Comparison of ENCODE assay signal across 1 cellular context in the genomic region with DNA sequence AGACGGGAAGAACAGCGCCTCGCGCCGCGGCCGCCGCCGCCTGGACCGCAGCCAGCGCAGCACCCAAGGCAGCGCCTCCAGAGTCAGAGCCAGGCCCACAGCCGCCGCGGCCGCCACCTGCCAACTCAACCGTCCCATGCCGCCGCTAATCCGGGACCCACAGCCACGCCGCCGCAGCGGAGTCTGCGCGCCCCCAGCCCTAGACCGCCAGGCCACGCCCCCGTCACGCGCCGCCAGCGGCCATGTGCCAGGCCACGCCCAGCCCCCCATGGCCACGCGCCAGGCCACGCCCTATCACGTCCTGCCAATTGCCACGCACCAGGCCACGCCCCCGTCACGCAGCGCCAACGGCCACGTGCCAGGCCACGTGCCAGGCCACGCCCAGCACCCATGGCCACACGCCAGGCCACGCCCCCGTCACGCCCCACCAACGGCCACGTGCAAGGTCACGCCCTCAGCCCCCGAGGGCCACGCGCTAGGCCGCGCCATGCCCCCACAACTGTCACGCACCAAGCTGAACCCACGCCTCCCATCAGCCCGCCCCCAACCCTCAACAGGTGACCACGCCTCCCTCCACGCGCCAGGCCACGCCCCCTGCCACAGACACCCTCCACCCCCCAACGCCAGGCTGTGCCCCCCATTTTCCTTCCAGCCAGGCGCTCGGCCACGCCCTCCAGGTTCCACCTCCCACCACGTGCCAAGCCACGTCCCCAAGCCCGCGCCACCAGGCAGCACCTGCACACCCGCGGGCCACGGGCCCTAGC.
TF ChIP-seq lines count a peak whose summit lies in the region.

A gene with protein sequence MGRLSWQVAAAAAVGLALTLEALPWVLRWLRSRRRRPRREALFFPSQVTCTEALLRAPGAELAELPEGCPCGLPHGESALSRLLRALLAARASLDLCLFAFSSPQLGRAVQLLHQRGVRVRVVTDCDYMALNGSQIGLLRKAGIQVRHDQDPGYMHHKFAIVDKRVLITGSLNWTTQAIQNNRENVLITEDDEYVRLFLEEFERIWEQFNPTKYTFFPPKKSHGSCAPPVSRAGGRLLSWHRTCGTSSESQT (minus strand): TSS at position 185 of the 764 bp plus-strand sequence. CDS start 47 bp downstream, at position 138.

TF ChIP-seq in GM12878, 131 proteins besides CTCF, POLR2A, EP300 and RAD21 (continued from another document):
- TF ChIP-seq NR2F1 (conservative IDR thresholded peaks at IDR 0.05) (peak; percentile 98), NRF1 (conservative IDR thresholded peaks at IDR 0.05; ENCODE audit: low read depth, low read length) (peak; percentile 33; the same call in 1 of the 2 replicates), FOXM1 (IDR thresholded peaks at IDR 0.05; ENCODE audit: low read depth, low read length) (no peak), PAX5 (IDR thresholded peaks at IDR 0.05; ENCODE audit: borderline replicate concordance, low read depth, low read length) (peak; percentile 97), EED (IDR thresholded peaks at IDR 0.05; ENCODE audit: low read depth) (0 out of 2 replicates have a peak, but pooled peaks have one; percentile 10), HDAC6 (IDR thresholded peaks at IDR 0.05; ENCODE audit: unreplicated experiment) (peak; percentile 1), SMC3 (IDR thresholded peaks at IDR 0.05; ENCODE audit: borderline replicate concordance, low read length) (no peak), IKZF2 (IDR thresholded peaks at IDR 0.05) (0 out of 4 replicates have a peak, but pooled peaks of 1 of the 2 experiments have one; percentile 14), MEF2B (IDR thresholded peaks at IDR 0.05; ENCODE audit: partially characterized antibody, poor library complexity, severe bottlenecking) (peak; percentile 94), CBFB (IDR thresholded peaks at IDR 0.05; ENCODE audit: low read depth) (no peak), ZNF217 (IDR thresholded peaks at IDR 0.05) (no peak), FOS (IDR thresholded peaks at IDR 0.05; ENCODE audit: borderline replicate concordance, extremely low read depth, insufficient read length) (peak; percentile 69), TCF7 (IDR thresholded peaks at IDR 0.05; ENCODE audit: borderline replicate concordance) (no peak), MYC (IDR thresholded peaks at IDR 0.05; ENCODE audit: insufficient read depth, insufficient read length, insufficient replicate concordance, low read length, severe bottlenecking) (peak; percentile 100), STAT3 (IDR thresholded peaks at IDR 0.05; ENCODE audit: low read depth, low read length) (no peak)
- TF ChIP-seq, protein P1, sequence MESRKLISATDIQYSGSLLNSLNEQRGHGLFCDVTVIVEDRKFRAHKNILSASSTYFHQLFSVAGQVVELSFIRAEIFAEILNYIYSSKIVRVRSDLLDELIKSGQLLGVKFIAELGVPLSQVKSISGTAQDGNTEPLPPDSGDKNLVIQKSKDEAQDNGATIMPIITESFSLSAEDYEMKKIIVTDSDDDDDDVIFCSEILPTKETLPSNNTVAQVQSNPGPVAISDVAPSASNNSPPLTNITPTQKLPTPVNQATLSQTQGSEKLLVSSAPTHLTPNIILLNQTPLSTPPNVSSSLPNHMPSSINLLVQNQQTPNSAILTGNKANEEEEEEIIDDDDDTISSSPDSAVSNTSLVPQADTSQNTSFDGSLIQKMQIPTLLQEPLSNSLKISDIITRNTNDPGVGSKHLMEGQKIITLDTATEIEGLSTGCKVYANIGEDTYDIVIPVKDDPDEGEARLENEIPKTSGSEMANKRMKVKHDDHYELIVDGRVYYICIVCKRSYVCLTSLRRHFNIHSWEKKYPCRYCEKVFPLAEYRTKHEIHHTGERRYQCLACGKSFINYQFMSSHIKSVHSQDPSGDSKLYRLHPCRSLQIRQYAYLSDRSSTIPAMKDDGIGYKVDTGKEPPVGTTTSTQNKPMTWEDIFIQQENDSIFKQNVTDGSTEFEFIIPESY (IDR thresholded peaks at IDR 0.05) = 0 out of 2 replicates have a peak, but pooled peaks have one; percentile 86
- TF ChIP-seq, protein P2, sequence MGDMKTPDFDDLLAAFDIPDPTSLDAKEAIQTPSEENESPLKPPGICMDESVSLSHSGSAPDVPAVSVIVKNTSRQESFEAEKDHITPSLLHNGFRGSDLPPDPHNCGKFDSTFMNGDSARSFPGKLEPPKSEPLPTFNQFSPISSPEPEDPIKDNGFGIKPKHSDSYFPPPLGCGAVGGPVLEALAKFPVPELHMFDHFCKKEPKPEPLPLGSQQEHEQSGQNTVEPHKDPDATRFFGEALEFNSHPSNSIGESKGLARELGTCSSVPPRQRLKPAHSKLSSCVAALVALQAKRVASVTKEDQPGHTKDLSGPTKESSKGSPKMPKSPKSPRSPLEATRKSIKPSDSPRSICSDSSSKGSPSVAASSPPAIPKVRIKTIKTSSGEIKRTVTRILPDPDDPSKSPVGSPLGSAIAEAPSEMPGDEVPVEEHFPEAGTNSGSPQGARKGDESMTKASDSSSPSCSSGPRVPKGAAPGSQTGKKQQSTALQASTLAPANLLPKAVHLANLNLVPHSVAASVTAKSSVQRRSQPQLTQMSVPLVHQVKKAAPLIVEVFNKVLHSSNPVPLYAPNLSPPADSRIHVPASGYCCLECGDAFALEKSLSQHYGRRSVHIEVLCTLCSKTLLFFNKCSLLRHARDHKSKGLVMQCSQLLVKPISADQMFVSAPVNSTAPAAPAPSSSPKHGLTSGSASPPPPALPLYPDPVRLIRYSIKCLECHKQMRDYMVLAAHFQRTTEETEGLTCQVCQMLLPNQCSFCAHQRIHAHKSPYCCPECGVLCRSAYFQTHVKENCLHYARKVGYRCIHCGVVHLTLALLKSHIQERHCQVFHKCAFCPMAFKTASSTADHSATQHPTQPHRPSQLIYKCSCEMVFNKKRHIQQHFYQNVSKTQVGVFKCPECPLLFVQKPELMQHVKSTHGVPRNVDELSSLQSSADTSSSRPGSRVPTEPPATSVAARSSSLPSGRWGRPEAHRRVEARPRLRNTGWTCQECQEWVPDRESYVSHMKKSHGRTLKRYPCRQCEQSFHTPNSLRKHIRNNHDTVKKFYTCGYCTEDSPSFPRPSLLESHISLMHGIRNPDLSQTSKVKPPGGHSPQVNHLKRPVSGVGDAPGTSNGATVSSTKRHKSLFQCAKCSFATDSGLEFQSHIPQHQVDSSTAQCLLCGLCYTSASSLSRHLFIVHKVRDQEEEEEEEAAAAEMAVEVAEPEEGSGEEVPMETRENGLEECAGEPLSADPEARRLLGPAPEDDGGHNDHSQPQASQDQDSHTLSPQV (IDR thresholded peaks at IDR 0.05) = no peak
